ENCODE assay signal across 16 cellular contexts in the genomic region with DNA sequence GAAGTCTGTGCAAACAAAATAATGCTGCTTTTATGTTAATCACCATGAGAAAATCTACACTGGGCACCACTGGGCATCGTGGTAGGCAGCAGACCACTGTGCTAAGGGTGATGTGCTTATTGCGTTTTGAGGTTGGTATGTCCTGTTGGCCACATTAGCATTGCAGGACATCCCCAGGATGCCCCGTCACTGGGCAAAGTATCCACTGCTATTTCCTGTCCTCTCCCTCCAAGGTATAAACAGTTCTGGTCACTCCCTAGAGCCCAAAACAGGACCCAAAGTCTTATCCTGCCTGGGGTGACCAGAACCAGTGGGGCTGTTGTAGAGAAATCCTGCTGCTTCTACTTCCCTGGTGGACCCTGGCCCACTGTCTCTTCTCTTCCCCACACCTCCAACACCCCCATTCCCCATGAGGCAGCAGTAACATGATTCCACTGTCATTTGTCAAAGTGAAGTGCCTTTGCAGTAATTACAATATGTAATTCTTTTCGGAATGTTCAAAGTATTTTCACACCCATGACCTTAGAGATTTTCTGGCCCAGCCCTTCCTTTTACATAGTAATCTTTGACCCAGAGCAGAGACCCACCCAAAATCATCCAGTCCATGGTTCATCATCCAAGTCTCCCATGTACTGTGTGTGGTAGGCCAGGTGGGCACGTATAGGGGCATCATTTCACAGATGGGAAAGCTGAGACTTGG.
DNase-seq lines count a peak whose midpoint lies in the region; ATAC-seq, FAIRE-seq and TF ChIP-seq lines count a peak whose summit lies in the region.
"Had no signal": no experiment of that assay in that cellular context is flagged by ENCODE, and none has a peak within 500 bp of the region (broad histone marks: within the 10 kb centered on the region; RNA-seq: fewer than 3 reads in every experiment).

No MANE protein-coding gene starts in this region.

- H3K27ac ChIP-seq in small intestine (ENCODE audit: low read depth in 1 of 2, low read length in 1 of 2) = peak overlapping the region in 1 of 2 donors; percentile 78
- H3K27ac ChIP-seq in PC-9 = no peak overlapping the region

- intact Hi-C loops in left ventricle myocardium superior (cut with micrococcal nuclease) = no loop called here
- intact Hi-C loops in left cardiac atrium (cut with DNase I) = loop anchor here in 1 of 2 donors (2.0 kb wide), 1 partner anchor 28 kb away; no protein-coding TSS in a partner anchor
- intact Hi-C loops in left colon (cut with DNase I, micrococcal nuclease) = no loop called here
- intact Hi-C loops in PC-9 (cut with micrococcal nuclease; ENCODE audit: unreplicated experiment) = no loop called here

- peak; percentile 6 for ATAC-seq in left ventricle myocardium superior
- ATAC-seq in left cardiac atrium = no peak
- peak; percentile 86 for ATAC-seq in left colon
- ATAC-seq: activated T-helper 17 cell treated with anti-CD3 and anti-CD28 coated beads, Interleukin-2, amount 50 U/mL, for 72 hours had no signal

- H3F3A ChIP-seq in PC-9 (ENCODE audit: insufficient read depth, low read depth) = no peaks in the 10 kb centered on the region

- BruUV-seq in PC-9 (replicated peaks; lab: Mats Ljungman, UMichigan) = no TSS peak

- WGBS in small intestine, 3 donors = 59 to 70% (median 62%) methylated on average over 5 of the region's 5 CpGs

- H3K9me2 ChIP-seq in PC-9 (ENCODE audit: insufficient read depth) = no peaks in the 10 kb centered on the region

- no peaks in the 10 kb centered on the region for H3K79me2 ChIP-seq in PC-9 (ENCODE audit: low read depth)

- no peaks in the 10 kb centered on the region for H3K27me3 ChIP-seq in small intestine (ENCODE audit: control insufficient read depth in 2 of 2, insufficient read depth in 2 of 2, low read length in 2 of 2)
- peaks cover 35% of the 10 kb centered on the region; the same call in 1 of the 2 replicates for H3K27me3 ChIP-seq in PC-9 (ENCODE audit: insufficient read depth, low read depth)

- no peak for TF ChIP-seq CTCF in PC-9 (conservative IDR thresholded peaks at IDR 0.05)

- H4K20me1 ChIP-seq in PC-9 (ENCODE audit: insufficient read depth) = no peaks in the 10 kb centered on the region

- CTCF ChIA-PET in PC-9 (lab: Charles Lee) = no interaction called here

- H3K36me3 ChIP-seq in small intestine (ENCODE audit: control insufficient read depth in 2 of 2, insufficient read depth in 2 of 2, low read length in 2 of 2) = no peaks in the 10 kb centered on the region
- H3K36me3 ChIP-seq in PC-9 (ENCODE audit: low read depth) = no peaks in the 10 kb centered on the region

- POLR2A ChIA-PET in PC-9 (lab: Charles Lee; ENCODE audit: unreplicated experiment) = no interaction called here

- no peak for DNase-seq in left ventricle myocardium superior
- no peak for DNase-seq in left cardiac atrium
- no peak for DNase-seq in left colon
- DNase-seq in small intestine = peak; percentile 47
- no peak for DNase-seq in PC-9
- DNase-seq in HK-2 (ENCODE audit: unreplicated experiment) = no peak
- DNase-seq in SKM-1 (lab: John Stamatoyannopoulos, UW; ENCODE audit: unreplicated experiment) = no peak
- DNase-seq in stimulated activated CD4-positive, alpha-beta T cell treated with anti-CD3 and anti-CD28 coated beads, Interleukin-4, amount 100 ng/mL, for 4 hours = no peak
- DNase-seq: CD4-positive, CD25-positive, alpha-beta regulatory T cell; cortex of kidney; HCEC 1CT; Kasumi-1; NCI-H1417; substantia nigra had no signal

- H3K9me3 ChIP-seq in small intestine (ENCODE audit: control insufficient read depth, low read depth) = no peaks in the 10 kb centered on the region
- no peaks in the 10 kb centered on the region for H3K9me3 ChIP-seq in PC-9 (ENCODE audit: insufficient read depth, low read depth)

- H3K4me2 ChIP-seq in PC-9 = no peak overlapping the region

- FAIRE-seq in small intestine (lab: Jason Lieb, UNC) = no peak
- FAIRE-seq: keratinocyte had no signal

- H3K4me1 ChIP-seq in small intestine (ENCODE audit: control insufficient read depth in 2 of 2, insufficient read depth in 1 of 2, low read depth in 1 of 2, low read length in 1 of 2) (peaks cover 0 to 4% of the 10 kb centered on the region in 2 donors), PC-9 (replicated peaks; ENCODE audit: insufficient read depth) (no peaks in the 10 kb centered on the region)

- H2AFZ ChIP-seq in PC-9 = no peak overlapping the region

- H3K4me3 ChIP-seq in small intestine (ENCODE audit: low read depth in 1 of 2, low read length in 2 of 2) (no peak overlapping the region), PC-9 (no peak overlapping the region)

Comparison
In these comparisons a context has a peak if more than half of its experiments do, and no peak if none do; other contexts are left out.
1. ATAC-seq: peak in left ventricle myocardium superior (single experiment) and left colon (single experiment); none in left cardiac atrium (0 of 2).